In the genomic region with DNA sequence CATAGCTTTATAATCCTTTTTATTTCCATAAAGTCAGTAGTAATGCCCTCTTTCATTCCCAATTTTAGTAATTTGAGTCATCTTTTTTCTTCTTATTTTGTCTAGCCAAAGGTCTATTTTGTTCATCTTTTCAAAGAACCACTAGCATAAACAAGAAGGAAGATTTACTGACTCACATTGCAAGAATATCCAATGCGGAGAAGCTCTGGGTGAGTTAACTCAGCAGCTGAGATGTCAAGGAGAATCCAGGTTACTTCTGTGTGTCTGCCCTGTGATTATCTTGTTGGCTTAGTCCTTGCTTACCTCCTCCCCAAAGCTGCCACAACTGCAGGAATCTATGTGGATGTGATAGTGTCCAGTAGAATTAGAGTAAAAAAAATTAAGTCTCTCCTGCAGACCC, we compare ENCODE assay signal across 37 cellular contexts.
DNase-seq lines count a peak whose midpoint lies in the region; ATAC-seq, FAIRE-seq and TF ChIP-seq lines count a peak whose summit lies in the region.
"Had no signal": no experiment of that assay in that cellular context is flagged by ENCODE, and none has a peak within 500 bp of the region (broad histone marks: within the 10 kb centered on the region; RNA-seq: fewer than 3 reads in every experiment).

No MANE protein-coding gene starts in this region.

- CTCF ChIA-PET in AG04450 (lab: Charles Lee) (interaction anchor here (1.5 to 3.0 kb wide), 2 partner anchors 239 to 571 kb away, joined by 4 to 17 read pairs; no protein-coding TSS in a partner anchor), IMR-90 (lab: Yijun Ruan, JAX) (interaction anchor here (1.2 kb wide), 1 partner anchor 571 kb away, joined by 3 read pairs; no protein-coding TSS in a partner anchor), HepG2 (lab: Yijun Ruan, JAX; ENCODE audit: low intra/inter-chr PET ratio, low total read pairs) (no interaction called here)

- no peak overlapping the region for H4K5ac ChIP-seq in IMR-90 (ENCODE audit: low read depth, low read length)

- no peak overlapping the region for H3K23ac ChIP-seq in IMR-90 (ENCODE audit: low read depth, low read length)

- H2BK20ac ChIP-seq in IMR-90 (ENCODE audit: low read depth, low read length): no peak overlapping the region

- H3K79me2 ChIP-seq in HepG2 (ENCODE audit: insufficient read depth, low read length): no peaks in the 10 kb centered on the region

- TF ChIP-seq EP300 in HepG2 (IDR thresholded peaks at IDR 0.05; ENCODE audit: low read depth in 2 of 2, low read length in 2 of 2): no peak
- TF ChIP-seq EP300 in HepG2 (CRISPR knock-in tag; IDR thresholded peaks at IDR 0.05; ENCODE audit: borderline replicate concordance): no peak

- TF ChIP-seq RAD21 in IMR-90 (IDR thresholded peaks at IDR 0.05; ENCODE audit: low read length): no peak
- no peak for TF ChIP-seq RAD21 in HepG2 (CRISPR knock-in tag; IDR thresholded peaks at IDR 0.05)

- no peak overlapping the region for H3K18ac ChIP-seq in IMR-90 (ENCODE audit: low read depth, low read length)

- H4K8ac ChIP-seq in IMR-90 (ENCODE audit: low read depth in 2 of 2, low read length in 2 of 2): no peak overlapping the region

- TF ChIP-seq POLR2A in IMR-90 (IDR thresholded peaks at IDR 0.05; ENCODE audit: low read depth, low read length) (no peak), HepG2 (IDR thresholded peaks at IDR 0.05; ENCODE audit: insufficient read depth in 1 of 2, low read depth in 2 of 2, low read length in 2 of 2) (no peak)

- peaks cover 43% of the 10 kb centered on the region for H3K27me3 Mint-ChIP-seq in osteocyte (ENCODE audit: unreplicated experiment)
- peaks cover 11% of the 10 kb centered on the region for H3K27me3 Mint-ChIP-seq in stimulated activated memory B cell treated with anti-CD40 and anti-IgM and Interleukin-4, amounts not matched to agents 10 μg/mL and 1 μg/mL and 100 μg/mL, for 72 hours

- H3K4me1 Mint-ChIP-seq in osteocyte (ENCODE audit: unreplicated experiment): no peaks in the 10 kb centered on the region
- peaks cover 1% of the 10 kb centered on the region for H3K4me1 Mint-ChIP-seq in stimulated activated memory B cell treated with anti-CD40 and anti-IgM and Interleukin-4, amounts not matched to agents 10 μg/mL and 1 μg/mL and 100 μg/mL, for 72 hours
- H3K4me1 Mint-ChIP-seq: B cell; CD14-positive monocyte; CD4-positive, alpha-beta memory T cell; CD4-positive, CD25-positive, alpha-beta regulatory T cell; CD8-positive, alpha-beta memory T cell had no signal

- WGBS in IMR-90 (ENCODE audit: extremely low coverage in 2 of 2, insufficient read length in 1 of 2), 2 experiments: no CpG with 5 or more reads among the region's 1 CpG
- 94% methylated on average over 1 of the region's 1 CpG for WGBS in HepG2 (ENCODE audit: low lambda C conversion rate)

- H3K27ac ChIP-seq in AG04450 (ENCODE audit: low read depth, low read length) (no peak overlapping the region), IMR-90 (ENCODE audit: insufficient read depth, low read length) (no peak overlapping the region), HepG2 (ENCODE audit: extremely low read length, insufficient read depth, low read length) (no peak overlapping the region)
- H3K27ac ChIP-seq: 22Rv1; A549; BLaER1; BLaER1 treated with 17β-estradiol and CSF1 and Interleukin-3, amounts not matched to agents 10 nM and 100 nM; C4-2B had no signal

- no peak overlapping the region for H3K14ac ChIP-seq in IMR-90 (replicated peaks; ENCODE audit: low read depth, low read length)

- no peaks in the 10 kb centered on the region for H3K9me3 Mint-ChIP-seq in osteocyte (ENCODE audit: unreplicated experiment)
- no peaks in the 10 kb centered on the region for H3K9me3 Mint-ChIP-seq in stimulated activated memory B cell treated with anti-CD40 and anti-IgM and Interleukin-4, amounts not matched to agents 10 μg/mL and 1 μg/mL and 100 μg/mL, for 72 hours
- H3K9me3 Mint-ChIP-seq: CD4-positive, alpha-beta T cell; CD8-positive, alpha-beta T cell had no signal

- no peak for FAIRE-seq in HepG2 (lab: Jason Lieb, UNC)
- FAIRE-seq: A204.1, A549, D721Med had no signal

- H3K36me3 Mint-ChIP-seq in osteocyte (ENCODE audit: unreplicated experiment): no peaks in the 10 kb centered on the region
- peaks cover 6% of the 10 kb centered on the region for H3K36me3 Mint-ChIP-seq in stimulated activated memory B cell treated with anti-CD40 and anti-IgM and Interleukin-4, amounts not matched to agents 10 μg/mL and 1 μg/mL and 100 μg/mL, for 72 hours
- H3K36me3 Mint-ChIP-seq: CD14-positive monocyte; CD4-positive, alpha-beta memory T cell; CD4-positive, CD25-positive, alpha-beta regulatory T cell; CD8-positive, alpha-beta memory T cell; CD8-positive, alpha-beta T cell had no signal

- H2AFZ ChIP-seq in IMR-90 (replicated peaks; ENCODE audit: low read length, poor library complexity): no peak overlapping the region
- H2AFZ ChIP-seq in HepG2 (ENCODE audit: low read length): no peak overlapping the region

- in situ Hi-C loops in IMR-90 (cut with MboI; ENCODE audit: low sequenced_read_pairs): loop anchor here (10.0 to 25.0 kb wide), 4 partner anchors 358 to 1033 kb away; a partner anchor contains a TSS
- in situ Hi-C loops in HepG2 (cut with HindIII; ENCODE audit: extremely low pct_ligation_motif_present, low pct_unique_long_range_greater_than_20kb): loop anchor here (10.0 to 25.0 kb wide), 2 partner anchors 333 to 575 kb away; no protein-coding TSS in a partner anchor

- dilution Hi-C loops in IMR-90 (cut with HindIII; ENCODE audit: low sequenced_read_pairs, unreplicated experiment): no loop called here

- H3K4ac ChIP-seq in IMR-90 (ENCODE audit: low read depth, low read length): no peak overlapping the region

- H3K9me3 ChIP-seq in AG04450 (ENCODE audit: control insufficient read depth, insufficient read depth, low read length): no peaks in the 10 kb centered on the region
- no peaks in the 10 kb centered on the region for H3K9me3 ChIP-seq in IMR-90 (ENCODE audit: control insufficient read depth, insufficient read depth, low read length)
- H3K9me3 ChIP-seq in HepG2 (ENCODE audit: low read length): no peaks in the 10 kb centered on the region
- H3K9me3 ChIP-seq: A549; BE2C; BLaER1; BLaER1 treated with 17β-estradiol and CSF1 and Interleukin-3, amounts not matched to agents 10 nM and 100 nM; Caco-2 had no signal

- intact Hi-C loops in IMR-90 (cut with micrococcal nuclease) (loop anchor here (10.0 kb wide), 1 partner anchor 495 kb away; no protein-coding TSS in a partner anchor), Right ventricle myocardium inferior (cut with DNase I) (loop anchor here (10.0 kb wide), 2 partner anchors 385 to 1015 kb away; no protein-coding TSS in a partner anchor), HepG2 (cut with micrococcal nuclease; ENCODE audit: unreplicated experiment) (loop anchor here (10.0 kb wide), 2 partner anchors 895 to 1005 kb away; no protein-coding TSS in a partner anchor)

- H3K9ac ChIP-seq in IMR-90 (ENCODE audit: low read depth, low read length) (no peak overlapping the region), HepG2 (ENCODE audit: insufficient read depth, low read depth, low read length) (no peak overlapping the region)
- H3K9ac ChIP-seq: BLaER1; BLaER1 treated with 17β-estradiol and CSF1 and Interleukin-3, amounts not matched to agents 10 nM and 100 nM had no signal

- H3K27me3 ChIP-seq in AG04450 (ENCODE audit: control insufficient read depth, insufficient read depth, low read length) (peaks cover 5% of the 10 kb centered on the region), IMR-90 (ENCODE audit: control insufficient read depth, insufficient read depth, low read length) (peaks cover 2% of the 10 kb centered on the region; the same call in 1 of the 2 replicates), HepG2 (ENCODE audit: control insufficient read depth in 1 of 2, insufficient read depth in 2 of 2, low read length in 2 of 2) (peaks cover 0 to 4% of the 10 kb centered on the region in 2 experiments; a peak in 3 of 5 replicates)
- H3K27me3 ChIP-seq: BE2C; BLaER1; BLaER1 treated with 17β-estradiol and CSF1 and Interleukin-3, amounts not matched to agents 10 nM and 100 nM had no signal

- H4K91ac ChIP-seq in IMR-90 (ENCODE audit: insufficient read depth, low read depth, low read length): no peak overlapping the region

- H3K4me3 ChIP-seq in AG04450 (ENCODE audit: low read depth, low read length) (no peak overlapping the region), IMR-90 (ENCODE audit: insufficient read depth, low read depth, low read length) (no peak overlapping the region), HepG2 (replicated peaks in 1 of 3; ENCODE audit: insufficient read depth in 1 of 3, low read depth in 2 of 3, low read length in 3 of 3) (no peak overlapping the region)
- H3K4me3 ChIP-seq: A549; BLaER1; BLaER1 treated with 17β-estradiol and CSF1 and Interleukin-3, amounts not matched to agents 10 nM and 100 nM had no signal

- no peak overlapping the region for H3K4me3 Mint-ChIP-seq in osteocyte (ENCODE audit: unreplicated experiment)
- no peak overlapping the region for H3K4me3 Mint-ChIP-seq in stimulated activated memory B cell treated with anti-CD40 and anti-IgM and Interleukin-4, amounts not matched to agents 10 μg/mL and 1 μg/mL and 100 μg/mL, for 72 hours
- H3K4me3 Mint-ChIP-seq: B cell; CD14-positive monocyte; CD4-positive, alpha-beta memory T cell; CD4-positive, alpha-beta T cell; CD4-positive, CD25-positive, alpha-beta regulatory T cell; CD8-positive, alpha-beta memory T cell; CD8-positive, alpha-beta T cell had no signal

- TF ChIP-seq CTCF in AG04450 (IDR thresholded peaks at IDR 0.05; ENCODE audit: low read depth, low read length) (no peak), IMR-90 (conservative IDR thresholded peaks at IDR 0.05; ENCODE audit: low read depth, low read length) (no peak), osteocyte (IDR thresholded peaks at IDR 0.05) (no peak), HepG2 (CRISPR knock-in tag; IDR thresholded peaks at IDR 0.05) (no peak)

- H2BK15ac ChIP-seq in IMR-90 (ENCODE audit: low read depth, low read length): no peak overlapping the region

- no peak overlapping the region for H3K27ac Mint-ChIP-seq in osteocyte (ENCODE audit: unreplicated experiment)
- no peak overlapping the region for H3K27ac Mint-ChIP-seq in stimulated activated memory B cell treated with anti-CD40 and anti-IgM and Interleukin-4, amounts not matched to agents 10 μg/mL and 1 μg/mL and 100 μg/mL, for 72 hours
- H3K27ac Mint-ChIP-seq: B cell; CD14-positive monocyte; CD4-positive, alpha-beta memory T cell; CD4-positive, alpha-beta T cell; CD8-positive, alpha-beta memory T cell; CD8-positive, alpha-beta T cell had no signal

- peak; percentile 21 for DNase-seq in AG04450 (ENCODE audit: low read depth, low spot score)
- peak; percentile 74 for DNase-seq in IMR-90
- peak; percentile 15 for DNase-seq in islet precursor cell
- peak; percentile 11 for DNase-seq in osteocyte (ENCODE audit: extremely low spot score, unreplicated experiment)
- no peak for DNase-seq in Right ventricle myocardium inferior (ENCODE audit: missing footprints)
- DNase-seq in effector CD4-positive, alpha-beta T cell: no peak
- no peak for DNase-seq in HepG2 (ENCODE audit: low spot score)
- DNase-seq: 8988T; ACHN; AML-193; BE2C; C1 segment of cervical spinal cord; Caco-2; Calu3; CD4-positive, alpha-beta memory T cell; CD4-positive, alpha-beta T cell; CD4-positive, CD25-positive, alpha-beta regulatory T cell; CD8-positive, alpha-beta memory T cell; CD8-positive, alpha-beta T cell; COR-L47; DMS 273 treated with DMSO at 0.1 percent for 48 hours; DMS153; DMS53; DMS79; DMS79 treated with DMSO at 0.1 percent for 48 hours; DND-41; EL had no signal

- no peak overlapping the region for H2AK9ac ChIP-seq in IMR-90 (replicated peaks; ENCODE audit: low read depth, low read length, poor library complexity)

- H3K79me1 ChIP-seq in IMR-90 (ENCODE audit: low read depth in 1 of 2, low read length in 2 of 2): no peaks in the 10 kb centered on the region

- H3K56ac ChIP-seq in IMR-90 (ENCODE audit: extremely low read depth, insufficient read depth, low read length): no peak overlapping the region

- BruUV-seq in IMR-90 (replicated peaks; lab: Mats Ljungman, UMichigan): no TSS peak
- BruUV-seq in HepG2 (replicated peaks; lab: Mats Ljungman, UMichigan): no TSS peak

- H3K36me3 ChIP-seq in IMR-90 (ENCODE audit: control insufficient read depth, insufficient read depth, low read length): no peaks in the 10 kb centered on the region; the same call in 1 of the 2 replicates
- H3K36me3 ChIP-seq in HepG2 (replicated peaks in 1 of 2; ENCODE audit: control insufficient read depth in 1 of 2, insufficient read depth in 2 of 2, low read length in 2 of 2): no peaks in the 10 kb centered on the region
- H3K36me3 ChIP-seq: BE2C; BLaER1; BLaER1 treated with 17β-estradiol and CSF1 and Interleukin-3, amounts not matched to agents 10 nM and 100 nM had no signal

- H3K4me1 ChIP-seq in IMR-90 (ENCODE audit: control insufficient read depth, insufficient read depth, low read length) (no peaks in the 10 kb centered on the region), HepG2 (ENCODE audit: insufficient read depth, low read length) (no peaks in the 10 kb centered on the region)
- H3K4me1 ChIP-seq: A549; BE2C; BLaER1 treated with 17β-estradiol and CSF1 and Interleukin-3, amounts not matched to agents 10 nM and 100 nM; Caco-2 had no signal

- ATAC-seq in IMR-90 (ENCODE audit: low read depth) (peak; percentile 77), Right ventricle myocardium inferior (no peak), HepG2 (no peak)
- ATAC-seq in stimulated activated memory B cell treated with anti-CD40 and anti-IgM and Interleukin-4, amounts not matched to agents 10 μg/mL and 1 μg/mL and 100 μg/mL, for 72 hours: no peak
- ATAC-seq: A549; CD8-positive, alpha-beta T cell had no signal

- H4K20me1 ChIP-seq in IMR-90 (ENCODE audit: insufficient read depth, low read length) (no peaks in the 10 kb centered on the region), HepG2 (ENCODE audit: insufficient read depth, low read length) (no peaks in the 10 kb centered on the region)
- H4K20me1 ChIP-seq: BLaER1; BLaER1 treated with 17β-estradiol and CSF1 and Interleukin-3, amounts not matched to agents 10 nM and 100 nM had no signal

- no peaks in the 10 kb centered on the region for H3K9me1 ChIP-seq in IMR-90 (ENCODE audit: insufficient read depth, low read length)

- H2BK120ac ChIP-seq in IMR-90 (ENCODE audit: low read depth, low read length): no peak overlapping the region

- H2AK5ac ChIP-seq in IMR-90 (ENCODE audit: low read depth, low read length): no peak overlapping the region

- POLR2A ChIA-PET in AG04450 (lab: Yijun Ruan, JAX) (interaction anchor here (1.2 kb wide), 1 partner anchor 240 kb away, joined by 4 read pairs; no protein-coding TSS in a partner anchor), IMR-90 (lab: Charles Lee; ENCODE audit: unreplicated experiment) (no interaction called here), HepG2 (lab: Yijun Ruan, JAX) (no interaction called here)

- H2BK5ac ChIP-seq in IMR-90 (ENCODE audit: low read depth, low read length, poor library complexity, severe bottlenecking): no peak overlapping the region

- no peak overlapping the region for H3K4me2 ChIP-seq in IMR-90 (ENCODE audit: low read depth, low read length)
- H3K4me2 ChIP-seq in HepG2 (ENCODE audit: low read depth, low read length): no peak overlapping the region
- H3K4me2 ChIP-seq: A549; BLaER1; BLaER1 treated with 17β-estradiol and CSF1 and Interleukin-3, amounts not matched to agents 10 nM and 100 nM had no signal

Comparison
In these comparisons a context has a peak if more than half of its experiments do, and no peak if none do; other contexts are left out.
1. DNase-seq: peak in AG04450 (single experiment), IMR-90 (single experiment), islet precursor cell (single experiment) and osteocyte (single experiment); none in Right ventricle myocardium inferior (single experiment), effector CD4-positive, alpha-beta T cell (single experiment) and HepG2 (single experiment).